8 cellular contexts compared by ENCODE assay signal in genomic region chr10:31603245-31604087, GRCh38.
DNase-seq lines count a peak whose midpoint lies in the region; ATAC-seq lines count a peak whose summit lies in the region.

No MANE protein-coding gene starts in this region.

- H3K4me3 ChIP-seq in BLaER1 = peak overlapping the region; percentile 78

- peak overlapping the region; percentile 73 for H3K9ac ChIP-seq in BLaER1

- no peaks in the 10 kb centered on the region for H3K36me3 ChIP-seq in BLaER1

- peaks cover 0 to 4% of the 10 kb centered on the region in 2 donors for H3K27me3 Mint-ChIP-seq in effector memory CD8-positive, alpha-beta T cell
- peaks cover 8% of the 10 kb centered on the region for H3K27me3 Mint-ChIP-seq in memory B cell

- H3K27ac Mint-ChIP-seq in effector memory CD8-positive, alpha-beta T cell = peak overlapping the region in 1 of 2 donors; percentile 30
- H3K27ac Mint-ChIP-seq in memory B cell = no peak overlapping the region

- H3K9me3 ChIP-seq in BLaER1 = no peaks in the 10 kb centered on the region

- H3K4me3 Mint-ChIP-seq in effector memory CD8-positive, alpha-beta T cell = peak overlapping the region; percentile 83 to 87
- peak overlapping the region; percentile 88 for H3K4me3 Mint-ChIP-seq in memory B cell

- H3K9me3 Mint-ChIP-seq in effector memory CD8-positive, alpha-beta T cell = no peaks in the 10 kb centered on the region
- peaks cover 4% of the 10 kb centered on the region for H3K9me3 Mint-ChIP-seq in memory B cell

- no peaks in the 10 kb centered on the region for H3K27me3 ChIP-seq in BLaER1

- H3K4me1 Mint-ChIP-seq in effector memory CD8-positive, alpha-beta T cell (ENCODE audit: low read depth in 2 of 2) = peaks cover 6 to 13% of the 10 kb centered on the region in 2 donors
- H3K4me1 Mint-ChIP-seq in memory B cell = peaks cover 7% of the 10 kb centered on the region

- H3K4me1 ChIP-seq in BLaER1 = peaks cover 26% of the 10 kb centered on the region

- peak overlapping the region; percentile 69; the same call in 1 of the 2 replicates for H3K27ac ChIP-seq in BLaER1

- H3K36me3 Mint-ChIP-seq in effector memory CD8-positive, alpha-beta T cell (ENCODE audit: insufficient read depth) = no peaks in the 10 kb centered on the region
- H3K36me3 Mint-ChIP-seq in memory B cell = no peaks in the 10 kb centered on the region

- peak overlapping the region; percentile 82 for H3K4me2 ChIP-seq in BLaER1

- peak; percentile 99 for ATAC-seq in GM19372 (IDR thresholded peaks at IDR 0.05; ENCODE audit: low read depth, unreplicated experiment)
- ATAC-seq in HG03469 (IDR thresholded peaks at IDR 0.05; ENCODE audit: unreplicated experiment) = peak; percentile 95
- peak; percentile 85 for ATAC-seq in effector memory CD8-positive, alpha-beta T cell (replicated peaks)
- ATAC-seq in memory B cell (ENCODE audit: low read depth) = peak; percentile 87

- no peaks in the 10 kb centered on the region for H4K20me1 ChIP-seq in BLaER1

- peak; percentile 97 for DNase-seq in NCI-H748 (lab: John Stamatoyannopoulos, UW; ENCODE audit: unreplicated experiment)
- DNase-seq in activated CD8-positive, alpha-beta memory T cell treated with anti-CD3 and anti-CD28 coated beads for 48 hours (ENCODE audit: low read depth in 2 of 3, low spot score in 2 of 3) = peak; percentile 67 to 79 (median 69)
- peak; percentile 33 to 46 (median 33) for DNase-seq in effector memory CD8-positive, alpha-beta T cell
- peak; percentile 33 to 34 for DNase-seq in memory B cell (ENCODE audit: low spot score in 2 of 2)
- DNase-seq in stimulated activated CD4-positive, alpha-beta T cell treated with anti-CD3 and anti-CD28 coated beads, TNF-alpha, amount 100 ng/mL, for 48 hours (ENCODE audit: low read depth in 3 of 3) = peak; percentile 73 to 91 (median 83)

Comparison
In these comparisons a context has a peak if more than half of its experiments do, and no peak if none do; other contexts are left out.
1. Peak in every context shown above with its lines: DNase-seq, ATAC-seq, H3K4me3 ChIP-seq and H3K27ac ChIP-seq.
2. DNase-seq: peak in every context shown above with its lines; median percentile 97 in NCI-H748; 83 in stimulated activated CD4-positive, alpha-beta T cell treated with anti-CD3 and anti-CD28 coated beads, TNF-alpha, amount 100 ng/mL, for 48 hours; 69 in activated CD8-positive, alpha-beta memory T cell treated with anti-CD3 and anti-CD28 coated beads for 48 hours; 34 in memory B cell; 33 in effector memory CD8-positive, alpha-beta T cell.